ENCODE assay signal across 1 cellular context in the genomic region with DNA sequence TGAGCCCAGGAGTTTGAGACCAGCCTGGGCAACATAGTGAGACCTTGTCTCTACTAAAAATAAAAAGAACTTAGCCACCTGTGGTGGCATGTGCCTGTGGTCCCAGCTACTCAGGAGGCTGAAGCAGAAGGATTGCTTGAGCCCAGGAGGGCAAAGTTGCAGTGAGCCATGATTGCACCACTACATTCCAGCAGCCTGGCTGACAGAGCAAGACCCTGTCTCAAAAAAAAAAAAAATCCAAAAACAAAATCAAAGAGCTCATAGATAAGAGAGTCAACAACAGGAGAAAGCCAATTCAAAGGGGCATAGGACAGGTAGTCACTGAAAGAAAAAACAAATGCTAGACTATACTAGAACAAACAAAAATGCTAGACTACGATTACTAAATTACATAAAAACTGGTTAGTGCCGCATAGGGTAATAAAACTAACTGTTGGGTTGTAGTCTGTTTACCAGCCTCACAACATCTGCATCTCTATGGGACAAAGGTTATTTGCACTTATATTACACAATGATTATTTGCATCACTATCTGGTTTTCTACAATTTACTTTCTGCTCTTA.
TF ChIP-seq lines count a peak whose summit lies in the region.

No MANE protein-coding gene starts in this region.

TF ChIP-seq in HepG2, 621 proteins besides CTCF, POLR2A, EP300 and RAD21 (continued from another document and continues in another):
- no peak for TF ChIP-seq ISX (CRISPR knock-in tag; conservative IDR thresholded peaks at IDR 0.05)
- TF ChIP-seq, protein P1, sequence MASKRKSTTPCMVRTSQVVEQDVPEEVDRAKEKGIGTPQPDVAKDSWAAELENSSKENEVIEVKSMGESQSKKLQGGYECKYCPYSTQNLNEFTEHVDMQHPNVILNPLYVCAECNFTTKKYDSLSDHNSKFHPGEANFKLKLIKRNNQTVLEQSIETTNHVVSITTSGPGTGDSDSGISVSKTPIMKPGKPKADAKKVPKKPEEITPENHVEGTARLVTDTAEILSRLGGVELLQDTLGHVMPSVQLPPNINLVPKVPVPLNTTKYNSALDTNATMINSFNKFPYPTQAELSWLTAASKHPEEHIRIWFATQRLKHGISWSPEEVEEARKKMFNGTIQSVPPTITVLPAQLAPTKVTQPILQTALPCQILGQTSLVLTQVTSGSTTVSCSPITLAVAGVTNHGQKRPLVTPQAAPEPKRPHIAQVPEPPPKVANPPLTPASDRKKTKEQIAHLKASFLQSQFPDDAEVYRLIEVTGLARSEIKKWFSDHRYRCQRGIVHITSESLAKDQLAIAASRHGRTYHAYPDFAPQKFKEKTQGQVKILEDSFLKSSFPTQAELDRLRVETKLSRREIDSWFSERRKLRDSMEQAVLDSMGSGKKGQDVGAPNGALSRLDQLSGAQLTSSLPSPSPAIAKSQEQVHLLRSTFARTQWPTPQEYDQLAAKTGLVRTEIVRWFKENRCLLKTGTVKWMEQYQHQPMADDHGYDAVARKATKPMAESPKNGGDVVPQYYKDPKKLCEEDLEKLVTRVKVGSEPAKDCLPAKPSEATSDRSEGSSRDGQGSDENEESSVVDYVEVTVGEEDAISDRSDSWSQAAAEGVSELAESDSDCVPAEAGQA (IDR thresholded peaks at IDR 0.05; ENCODE audit: low read depth): no peak
- TF ChIP-seq, protein P1 (CRISPR knock-in tag; IDR thresholded peaks at IDR 0.05; ENCODE audit: borderline replicate concordance): 0 out of 2 replicates have a peak, but pooled peaks have one; percentile 64
- no peak for TF ChIP-seq ZNF234 (CRISPR knock-in tag; conservative IDR thresholded peaks at IDR 0.05)
- no peak for TF ChIP-seq ZNF891 (CRISPR knock-in tag; IDR thresholded peaks at IDR 0.05)
- TF ChIP-seq ZBTB7B (CRISPR knock-in tag; IDR thresholded peaks at IDR 0.05): peak; percentile 77
- TF ChIP-seq, protein P2, sequence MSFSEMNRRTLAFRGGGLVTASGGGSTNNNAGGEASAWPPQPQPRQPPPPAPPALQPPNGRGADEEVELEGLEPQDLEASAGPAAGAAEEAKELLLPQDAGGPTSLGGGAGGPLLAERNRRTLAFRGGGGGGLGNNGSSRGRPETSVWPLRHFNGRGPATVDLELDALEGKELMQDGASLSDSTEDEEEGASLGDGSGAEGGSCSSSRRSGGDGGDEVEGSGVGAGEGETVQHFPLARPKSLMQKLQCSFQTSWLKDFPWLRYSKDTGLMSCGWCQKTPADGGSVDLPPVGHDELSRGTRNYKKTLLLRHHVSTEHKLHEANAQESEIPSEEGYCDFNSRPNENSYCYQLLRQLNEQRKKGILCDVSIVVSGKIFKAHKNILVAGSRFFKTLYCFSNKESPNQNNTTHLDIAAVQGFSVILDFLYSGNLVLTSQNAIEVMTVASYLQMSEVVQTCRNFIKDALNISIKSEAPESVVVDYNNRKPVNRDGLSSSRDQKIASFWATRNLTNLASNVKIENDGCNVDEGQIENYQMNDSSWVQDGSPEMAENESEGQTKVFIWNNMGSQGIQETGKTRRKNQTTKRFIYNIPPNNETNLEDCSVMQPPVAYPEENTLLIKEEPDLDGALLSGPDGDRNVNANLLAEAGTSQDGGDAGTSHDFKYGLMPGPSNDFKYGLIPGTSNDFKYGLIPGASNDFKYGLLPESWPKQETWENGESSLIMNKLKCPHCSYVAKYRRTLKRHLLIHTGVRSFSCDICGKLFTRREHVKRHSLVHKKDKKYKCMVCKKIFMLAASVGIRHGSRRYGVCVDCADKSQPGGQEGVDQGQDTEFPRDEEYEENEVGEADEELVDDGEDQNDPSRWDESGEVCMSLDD (CRISPR knock-in tag; IDR thresholded peaks at IDR 0.05; ENCODE audit: borderline replicate concordance): no peak
- TF ChIP-seq ZMYM3 (CRISPR knock-in tag; IDR thresholded peaks at IDR 0.05): peak; percentile 97
- no peak for TF ChIP-seq ZNF264 (CRISPR knock-in tag; IDR thresholded peaks at IDR 0.05)
- TF ChIP-seq ZNF224 (CRISPR knock-in tag; IDR thresholded peaks at IDR 0.05): no peak
- TF ChIP-seq ZNF350 (CRISPR knock-in tag; IDR thresholded peaks at IDR 0.05; ENCODE audit: borderline replicate concordance, low read depth): peak; percentile 24; the same call in 1 of the 2 replicates
- TF ChIP-seq ZBTB1 (CRISPR knock-in tag; IDR thresholded peaks at IDR 0.05; ENCODE audit: borderline replicate concordance): no peak
- no peak for TF ChIP-seq KDM5A (IDR thresholded peaks at IDR 0.05; ENCODE audit: borderline replicate concordance, low read length)
- TF ChIP-seq, protein P3, sequence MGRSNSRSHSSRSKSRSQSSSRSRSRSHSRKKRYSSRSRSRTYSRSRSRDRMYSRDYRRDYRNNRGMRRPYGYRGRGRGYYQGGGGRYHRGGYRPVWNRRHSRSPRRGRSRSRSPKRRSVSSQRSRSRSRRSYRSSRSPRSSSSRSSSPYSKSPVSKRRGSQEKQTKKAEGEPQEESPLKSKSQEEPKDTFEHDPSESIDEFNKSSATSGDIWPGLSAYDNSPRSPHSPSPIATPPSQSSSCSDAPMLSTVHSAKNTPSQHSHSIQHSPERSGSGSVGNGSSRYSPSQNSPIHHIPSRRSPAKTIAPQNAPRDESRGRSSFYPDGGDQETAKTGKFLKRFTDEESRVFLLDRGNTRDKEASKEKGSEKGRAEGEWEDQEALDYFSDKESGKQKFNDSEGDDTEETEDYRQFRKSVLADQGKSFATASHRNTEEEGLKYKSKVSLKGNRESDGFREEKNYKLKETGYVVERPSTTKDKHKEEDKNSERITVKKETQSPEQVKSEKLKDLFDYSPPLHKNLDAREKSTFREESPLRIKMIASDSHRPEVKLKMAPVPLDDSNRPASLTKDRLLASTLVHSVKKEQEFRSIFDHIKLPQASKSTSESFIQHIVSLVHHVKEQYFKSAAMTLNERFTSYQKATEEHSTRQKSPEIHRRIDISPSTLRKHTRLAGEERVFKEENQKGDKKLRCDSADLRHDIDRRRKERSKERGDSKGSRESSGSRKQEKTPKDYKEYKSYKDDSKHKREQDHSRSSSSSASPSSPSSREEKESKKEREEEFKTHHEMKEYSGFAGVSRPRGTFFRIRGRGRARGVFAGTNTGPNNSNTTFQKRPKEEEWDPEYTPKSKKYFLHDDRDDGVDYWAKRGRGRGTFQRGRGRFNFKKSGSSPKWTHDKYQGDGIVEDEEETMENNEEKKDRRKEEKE (IDR thresholded peaks at IDR 0.05): no peak
- TF ChIP-seq, protein P4, sequence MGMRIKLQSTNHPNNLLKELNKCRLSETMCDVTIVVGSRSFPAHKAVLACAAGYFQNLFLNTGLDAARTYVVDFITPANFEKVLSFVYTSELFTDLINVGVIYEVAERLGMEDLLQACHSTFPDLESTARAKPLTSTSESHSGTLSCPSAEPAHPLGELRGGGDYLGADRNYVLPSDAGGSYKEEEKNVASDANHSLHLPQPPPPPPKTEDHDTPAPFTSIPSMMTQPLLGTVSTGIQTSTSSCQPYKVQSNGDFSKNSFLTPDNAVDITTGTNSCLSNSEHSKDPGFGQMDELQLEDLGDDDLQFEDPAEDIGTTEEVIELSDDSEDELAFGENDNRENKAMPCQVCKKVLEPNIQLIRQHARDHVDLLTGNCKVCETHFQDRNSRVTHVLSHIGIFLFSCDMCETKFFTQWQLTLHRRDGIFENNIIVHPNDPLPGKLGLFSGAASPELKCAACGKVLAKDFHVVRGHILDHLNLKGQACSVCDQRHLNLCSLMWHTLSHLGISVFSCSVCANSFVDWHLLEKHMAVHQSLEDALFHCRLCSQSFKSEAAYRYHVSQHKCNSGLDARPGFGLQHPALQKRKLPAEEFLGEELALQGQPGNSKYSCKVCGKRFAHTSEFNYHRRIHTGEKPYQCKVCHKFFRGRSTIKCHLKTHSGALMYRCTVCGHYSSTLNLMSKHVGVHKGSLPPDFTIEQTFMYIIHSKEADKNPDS (CRISPR knock-in tag; IDR thresholded peaks at IDR 0.05): no peak
- peak; percentile 34; the same call in 1 of the 2 replicates for TF ChIP-seq HOXA9 (CRISPR knock-in tag; IDR thresholded peaks at IDR 0.05; ENCODE audit: borderline replicate concordance)
- TF ChIP-seq, protein P5, sequence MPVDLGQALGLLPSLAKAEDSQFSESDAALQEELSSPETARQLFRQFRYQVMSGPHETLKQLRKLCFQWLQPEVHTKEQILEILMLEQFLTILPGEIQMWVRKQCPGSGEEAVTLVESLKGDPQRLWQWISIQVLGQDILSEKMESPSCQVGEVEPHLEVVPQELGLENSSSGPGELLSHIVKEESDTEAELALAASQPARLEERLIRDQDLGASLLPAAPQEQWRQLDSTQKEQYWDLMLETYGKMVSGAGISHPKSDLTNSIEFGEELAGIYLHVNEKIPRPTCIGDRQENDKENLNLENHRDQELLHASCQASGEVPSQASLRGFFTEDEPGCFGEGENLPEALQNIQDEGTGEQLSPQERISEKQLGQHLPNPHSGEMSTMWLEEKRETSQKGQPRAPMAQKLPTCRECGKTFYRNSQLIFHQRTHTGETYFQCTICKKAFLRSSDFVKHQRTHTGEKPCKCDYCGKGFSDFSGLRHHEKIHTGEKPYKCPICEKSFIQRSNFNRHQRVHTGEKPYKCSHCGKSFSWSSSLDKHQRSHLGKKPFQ (CRISPR knock-in tag; IDR thresholded peaks at IDR 0.05; ENCODE audit: insufficient replicate concordance): no peak
- TF ChIP-seq MEIS2 (CRISPR knock-in tag; IDR thresholded peaks at IDR 0.05): peak; percentile 89
- TF ChIP-seq ZNF12 (CRISPR knock-in tag; IDR thresholded peaks at IDR 0.05): peak; percentile 58; the same call in 1 of the 2 replicates
- no peak for TF ChIP-seq STAG1 (CRISPR knock-in tag; IDR thresholded peaks at IDR 0.05)
- TF ChIP-seq KDM1A (CRISPR knock-in tag; IDR thresholded peaks at IDR 0.05): peak; percentile 64
- TF ChIP-seq ZNF562 (CRISPR knock-in tag; IDR thresholded peaks at IDR 0.05; ENCODE audit: borderline replicate concordance): no peak
- TF ChIP-seq ATM (IDR thresholded peaks at IDR 0.05; ENCODE audit: borderline replicate concordance): no peak
- TF ChIP-seq AHR (CRISPR knock-in tag; IDR thresholded peaks at IDR 0.05): peak; percentile 67; the same call in 1 of the 2 replicates
- no peak for TF ChIP-seq SETDB1 (CRISPR knock-in tag; IDR thresholded peaks at IDR 0.05; ENCODE audit: borderline replicate concordance)
- TF ChIP-seq, protein P6, sequence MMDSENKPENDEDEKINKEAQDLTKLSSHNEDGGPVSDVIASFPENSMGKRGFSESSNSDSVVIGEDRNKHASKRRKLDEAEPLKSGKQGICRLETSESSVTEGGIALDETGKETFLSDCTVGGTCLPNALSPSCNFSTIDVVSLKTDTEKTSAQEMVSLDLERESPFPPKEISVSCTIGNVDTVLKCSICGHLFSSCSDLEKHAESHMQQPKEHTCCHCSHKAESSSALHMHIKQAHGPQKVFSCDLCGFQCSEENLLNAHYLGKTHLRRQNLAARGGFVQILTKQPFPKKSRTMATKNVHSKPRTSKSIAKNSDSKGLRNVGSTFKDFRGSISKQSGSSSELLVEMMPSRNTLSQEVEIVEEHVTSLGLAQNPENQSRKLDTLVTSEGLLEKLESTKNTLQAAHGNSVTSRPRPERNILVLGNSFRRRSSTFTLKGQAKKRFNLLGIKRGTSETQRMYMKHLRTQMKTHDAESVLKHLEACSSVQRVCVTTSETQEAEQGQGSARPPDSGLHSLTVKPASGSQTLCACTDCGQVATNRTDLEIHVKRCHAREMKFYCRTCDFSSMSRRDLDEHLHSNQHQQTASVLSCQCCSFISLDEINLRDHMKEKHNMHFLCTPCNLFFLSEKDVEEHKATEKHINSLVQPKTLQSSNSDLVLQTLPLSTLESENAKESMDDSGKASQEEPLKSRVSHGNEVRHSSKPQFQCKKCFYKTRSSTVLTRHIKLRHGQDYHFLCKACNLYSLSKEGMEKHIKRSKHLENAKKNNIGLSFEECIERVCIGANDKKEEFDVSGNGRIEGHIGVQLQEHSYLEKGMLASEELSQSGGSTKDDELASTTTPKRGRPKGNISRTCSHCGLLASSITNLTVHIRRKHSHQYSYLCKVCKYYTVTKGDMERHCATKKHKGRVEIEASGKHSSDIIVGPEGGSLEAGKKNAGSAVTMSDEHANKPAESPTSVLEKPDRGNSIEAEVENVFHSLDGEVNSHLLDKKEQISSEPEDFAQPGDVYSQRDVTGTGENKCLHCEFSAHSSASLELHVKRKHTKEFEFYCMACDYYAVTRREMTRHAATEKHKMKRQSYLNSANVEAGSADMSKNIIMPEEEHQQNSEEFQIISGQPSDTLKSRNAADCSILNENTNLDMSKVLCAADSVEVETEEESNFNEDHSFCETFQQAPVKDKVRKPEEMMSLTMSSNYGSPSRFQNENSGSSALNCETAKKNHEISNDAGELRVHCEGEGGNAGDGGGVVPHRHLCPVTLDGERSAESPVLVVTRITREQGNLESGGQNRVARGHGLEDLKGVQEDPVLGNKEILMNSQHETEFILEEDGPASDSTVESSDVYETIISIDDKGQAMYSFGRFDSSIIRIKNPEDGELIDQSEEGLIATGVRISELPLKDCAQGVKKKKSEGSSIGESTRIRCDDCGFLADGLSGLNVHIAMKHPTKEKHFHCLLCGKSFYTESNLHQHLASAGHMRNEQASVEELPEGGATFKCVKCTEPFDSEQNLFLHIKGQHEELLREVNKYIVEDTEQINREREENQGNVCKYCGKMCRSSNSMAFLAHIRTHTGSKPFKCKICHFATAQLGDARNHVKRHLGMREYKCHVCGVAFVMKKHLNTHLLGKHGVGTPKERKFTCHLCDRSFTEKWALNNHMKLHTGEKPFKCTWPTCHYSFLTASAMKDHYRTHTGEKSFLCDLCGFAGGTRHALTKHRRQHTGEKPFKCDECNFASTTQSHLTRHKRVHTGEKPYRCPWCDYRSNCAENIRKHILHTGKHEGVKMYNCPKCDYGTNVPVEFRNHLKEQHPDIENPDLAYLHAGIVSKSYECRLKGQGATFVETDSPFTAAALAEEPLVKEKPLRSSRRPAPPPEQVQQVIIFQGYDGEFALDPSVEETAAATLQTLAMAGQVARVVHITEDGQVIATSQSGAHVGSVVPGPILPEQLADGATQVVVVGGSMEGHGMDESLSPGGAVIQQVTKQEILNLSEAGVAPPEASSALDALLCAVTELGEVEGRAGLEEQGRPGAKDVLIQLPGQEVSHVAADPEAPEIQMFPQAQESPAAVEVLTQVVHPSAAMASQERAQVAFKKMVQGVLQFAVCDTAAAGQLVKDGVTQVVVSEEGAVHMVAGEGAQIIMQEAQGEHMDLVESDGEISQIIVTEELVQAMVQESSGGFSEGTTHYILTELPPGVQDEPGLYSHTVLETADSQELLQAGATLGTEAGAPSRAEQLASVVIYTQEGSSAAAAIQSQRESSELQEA (CRISPR knock-in tag; IDR thresholded peaks at IDR 0.05; ENCODE audit: not compliant biosample characterization): no peak
- no peak for TF ChIP-seq ZFP36L2 (CRISPR knock-in tag; IDR thresholded peaks at IDR 0.05)
- TF ChIP-seq XRCC5 (optimal IDR thresholded peaks at IDR 0.05; ENCODE audit: low read length): no peak
